Comparison of ENCODE assay signal across 1 cellular context in genomic region chr15:80123034-80123433, GRCh38.
TF ChIP-seq lines count a peak whose summit lies in the region.

No MANE protein-coding gene starts in this region.

TF ChIP-seq in GM12878, 131 proteins besides CTCF, POLR2A, EP300 and RAD21 (continued from another document):
- TF ChIP-seq E2F4 (IDR thresholded peaks at IDR 0.05; ENCODE audit: low read depth, low read length) (no peak), SRF (IDR thresholded peaks at IDR 0.05; ENCODE audit: low read depth in 2 of 2, low read length in 2 of 2) (no peak), SREBF2 (IDR thresholded peaks at IDR 0.05; ENCODE audit: low read length) (no peak), HCFC1 (IDR thresholded peaks at IDR 0.05; ENCODE audit: low read length) (no peak)
